8 cellular contexts compared by ENCODE assay signal in genomic region chr6:43768983-43769525, GRCh38. TPM values are rescaled to one million over a fixed set of nuclear protein-coding genes. Genes with fewer than 3 reads are reported as not detected.
DNase-seq lines count a peak whose midpoint lies in the region; ATAC-seq and TF ChIP-seq lines count a peak whose summit lies in the region.

No MANE protein-coding gene starts in this region.

- ATAC-seq in T-helper 17 cell: no peak
- ATAC-seq in heart left ventricle: peak; percentile 2 to 14 (median 6)

- H3K36me3 Mint-ChIP-seq in T-helper 17 cell (ENCODE audit: low read depth): no peaks in the 10 kb centered on the region

- H3K27ac Mint-ChIP-seq in T-helper 17 cell: peak overlapping the region; percentile 49

- peak overlapping the region in 11 of 12 donors; percentile 89 to 99 (median 97) for H3K27ac ChIP-seq in heart left ventricle

- WGBS in heart left ventricle, 4 donors: 24 to 55% (median 35%) methylated on average over 5 to 8 of the region's 8 CpGs

- peaks cover 3 to 35% (median 25%) of the 10 kb centered on the region in 12 donors for H3K4me1 ChIP-seq in heart left ventricle

- intact Hi-C loops in heart left ventricle (cut with DNase I): loop anchor here in 9 of 10 donors (1.0 to 10.0 kb wide), 14 partner anchors 46 to 310 kb away; no protein-coding TSS in a partner anchor

- DNase-seq in GM04504 (ENCODE audit: low read depth) (peak; percentile 71), T-helper 17 cell (peak in 1 of 3 donors; percentile 3), heart left ventricle (peak; percentile 57 to 87 (median 80)), skeletal muscle cell (ENCODE audit: low read depth) (peak; percentile 98), erythroblast (lab: John Stamatoyannopoulos, UW) (no peak), H4 (ENCODE audit: low spot score) (no peak), dedifferentiated amniotic fluid mesenchymal stem cell (ENCODE audit: extremely low spot score) (no peak), RKO (ENCODE audit: low spot score) (no peak)

- H3K27me3 ChIP-seq in heart left ventricle: no peaks in the 10 kb centered on the region

- H3K36me3 ChIP-seq in heart left ventricle: no peaks in the 10 kb centered on the region

- H3K4me1 Mint-ChIP-seq in T-helper 17 cell: peaks cover 15% of the 10 kb centered on the region

- no peak for TF ChIP-seq CTCF in heart left ventricle (IDR thresholded peaks at IDR 0.05)

- H3K4me3 ChIP-seq in heart left ventricle (peak overlapping the region in 6 of 12 donors; percentile 64 to 98 (median 91)), skeletal muscle cell (ENCODE audit: low read depth, low read length) (peak overlapping the region; percentile 65)

- TF ChIP-seq POLR2A in heart left ventricle (IDR thresholded peaks at IDR 0.05) (no peak), erythroblast (IDR thresholded peaks at IDR 0.05; ENCODE audit: low read length) (no peak)

- H3K27me3 Mint-ChIP-seq in T-helper 17 cell: peaks cover 18% of the 10 kb centered on the region

- H3K4me3 Mint-ChIP-seq in T-helper 17 cell: peak overlapping the region; percentile 93

- H3K9me3 ChIP-seq in T-helper 17 cell (ENCODE audit: control insufficient read depth, low read length, poor library complexity, severe bottlenecking) (no peaks in the 10 kb centered on the region), heart left ventricle (no peaks in the 10 kb centered on the region)

RNA-seq across cellular contexts. Expression of gene VEGFA, which starts 1.0 kb away (rescaled TPM):
- 1 to 10 TPM; 5.6 to 6.3 TPM for total RNA-seq in T-helper 17 cell
- total RNA-seq in heart left ventricle: 100 to 1,000 TPM in 7 of 9 donors, 10 to 100 TPM in 2; 83.0 to 238 (median 171) TPM
- polyA plus RNA-seq in heart left ventricle: 100 to 1,000 TPM; 139 to 254 TPM
- 46.8 and 55.6 TPM in 2 replicates for total RNA-seq in H4 (2014; rRNA removed; shearing (Covaris generic))

Comparison
In these comparisons a context has a peak if more than half of its experiments do, and no peak if none do; other contexts are left out.
1. DNase-seq: peak in GM04504 (single experiment), heart left ventricle (5 of 5) and skeletal muscle cell (single experiment); none in erythroblast (0 of 2), H4 (single experiment), dedifferentiated amniotic fluid mesenchymal stem cell (single experiment) and RKO (single experiment).